ENCODE assay signal across 8 cellular contexts in the genomic region with DNA sequence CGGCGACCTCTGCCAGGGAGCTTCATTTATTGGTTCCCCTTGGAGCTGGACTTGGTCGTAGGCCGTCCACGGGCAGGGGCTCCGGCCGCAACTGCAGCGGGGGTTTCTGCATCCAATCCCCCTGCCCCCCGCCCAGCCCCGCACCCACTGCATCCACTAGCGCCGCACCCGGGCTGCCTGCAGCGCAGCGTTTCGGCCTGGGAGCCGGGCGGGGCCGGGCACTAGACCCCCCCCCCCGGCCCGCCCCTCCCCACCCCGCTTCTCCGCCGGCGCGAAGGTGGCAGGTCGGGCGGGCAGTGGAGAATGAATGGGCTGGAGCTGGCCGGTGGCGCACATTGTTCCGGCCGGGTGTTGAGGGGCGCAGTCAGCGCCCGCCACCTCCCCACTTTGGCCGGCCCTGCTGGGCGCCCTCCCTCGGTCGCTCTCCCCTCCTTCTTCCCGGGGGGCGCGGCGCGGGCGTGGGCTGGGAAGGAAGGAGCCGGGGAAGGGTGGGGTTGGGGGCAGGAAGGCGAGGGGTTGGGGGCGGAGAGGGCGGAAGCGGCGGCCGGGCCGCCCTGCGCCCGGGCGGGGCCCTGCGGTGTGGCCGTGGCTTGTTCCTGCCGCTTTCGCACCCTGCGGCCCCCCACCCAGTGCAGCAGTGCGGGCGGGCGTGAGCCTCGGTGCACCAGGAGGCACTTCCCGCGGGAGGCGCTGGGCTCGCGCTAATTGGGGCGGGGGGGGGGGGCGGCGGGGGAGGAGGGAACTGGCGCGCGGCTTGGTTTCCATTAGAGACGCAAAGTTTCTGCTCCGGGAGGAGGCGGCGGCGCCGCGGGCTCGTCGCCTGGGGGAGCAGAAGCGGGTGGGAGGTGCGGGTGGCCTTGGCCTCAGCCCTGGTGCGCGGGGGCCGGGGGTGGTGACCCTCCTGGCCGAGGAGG. TPM values are rescaled to one million over a fixed set of nuclear protein-coding genes. Genes with fewer than 3 reads are reported as not detected.
DNase-seq lines count a peak whose midpoint lies in the region; ATAC-seq, FAIRE-seq and TF ChIP-seq lines count a peak whose summit lies in the region.

No MANE protein-coding gene starts in this region.

- no peaks in the 10 kb centered on the region for H3K9me3 ChIP-seq in neutrophil
- H3K9me3 ChIP-seq in thoracic aorta: no peaks in the 10 kb centered on the region

- FAIRE-seq in frontal cortex (lab: Jason Lieb, UNC): no peak

- H3K36me3 ChIP-seq in neutrophil (peaks cover 30% of the 10 kb centered on the region), thoracic aorta (peaks cover 14% of the 10 kb centered on the region)

- TF ChIP-seq CTCF in neutrophil (IDR thresholded peaks at IDR 0.05): peak; percentile 17
- TF ChIP-seq CTCF in thoracic aorta (IDR thresholded peaks at IDR 0.05): no peak

- ATAC-seq in GM18870 (IDR thresholded peaks at IDR 0.05; ENCODE audit: unreplicated experiment) (peak; percentile 15), HG03175 (IDR thresholded peaks at IDR 0.05; ENCODE audit: unreplicated experiment) (peak; percentile 36), thoracic aorta (ENCODE audit: insufficient number of reproducible peaks, low FRiP score, low read depth) (no peak)

- peak; percentile 74 for DNase-seq in AG08396 (ENCODE audit: low spot score)
- peak; percentile 72 for DNase-seq in RPMI8226
- peak; percentile 65 for DNase-seq in activated gamma-delta T cell (lab: John Stamatoyannopoulos, UW)
- DNase-seq in frontal cortex (ENCODE audit: low spot score in 2 of 2): peak; percentile 69 to 75
- no peak for DNase-seq in thoracic aorta (ENCODE audit: low spot score)

- peak overlapping the region; percentile 91 for H3K27ac ChIP-seq in neutrophil
- H3K27ac ChIP-seq in thoracic aorta: peak overlapping the region; percentile 88 to 89

- peaks cover 47 to 48% of the 10 kb centered on the region in 2 experiments for H3K4me1 ChIP-seq in neutrophil (ENCODE audit: control insufficient read depth in 1 of 2, insufficient read depth in 1 of 2, low read depth in 1 of 2, low read length in 1 of 2)
- H3K4me1 ChIP-seq in thoracic aorta (ENCODE audit: control insufficient read depth in 1 of 2, low read depth in 2 of 2): peaks cover 23 to 40% of the 10 kb centered on the region in 2 donors

- H3K27me3 ChIP-seq in neutrophil (no peaks in the 10 kb centered on the region), thoracic aorta (replicated peaks; ENCODE audit: insufficient read depth) (no peaks in the 10 kb centered on the region)

- H3K4me3 ChIP-seq in neutrophil (ENCODE audit: low read depth in 1 of 2, low read length in 1 of 2) (peak overlapping the region; percentile 83 to 99), thoracic aorta (peak overlapping the region; percentile 97)

RNA-seq across cellular contexts. Expression of a gene that starts 0.8 kb away (rescaled TPM):
- total RNA-seq in frontal cortex (1,432 TPM), thoracic aorta (100 to 1,000 TPM; 355 to 493 TPM)
